8 cellular contexts compared by ENCODE assay signal in the genomic region with DNA sequence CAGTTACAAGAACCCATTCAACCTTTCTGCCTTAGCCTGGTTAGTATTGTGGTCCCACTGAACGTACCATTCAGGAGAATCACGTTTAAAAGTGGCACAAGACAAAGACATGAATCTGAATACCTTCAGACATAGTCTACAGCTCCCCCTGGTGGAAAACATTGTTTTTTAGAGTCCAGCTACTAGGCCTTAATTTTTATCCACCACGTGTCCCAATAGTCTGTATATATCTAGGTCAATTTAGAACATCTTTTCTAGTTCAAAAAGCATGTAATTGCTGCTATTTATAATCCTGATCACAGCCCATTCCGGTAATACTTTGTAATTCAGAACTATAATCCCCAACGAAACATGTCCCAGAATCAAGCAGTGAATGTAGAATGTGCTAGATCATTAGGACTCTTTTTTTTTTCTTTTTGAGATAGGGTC.
DNase-seq lines count a peak whose midpoint lies in the region; FAIRE-seq and TF ChIP-seq lines count a peak whose summit lies in the region.

No MANE protein-coding gene starts in this region.

- H3K27ac ChIP-seq in parathyroid adenoma: no peak overlapping the region

- H3K4me1 ChIP-seq in parathyroid adenoma: no peaks in the 10 kb centered on the region

- no peak overlapping the region for H2AFZ ChIP-seq in parathyroid adenoma

- H3K4me2 ChIP-seq in parathyroid adenoma (ENCODE audit: low read length): no peak overlapping the region

- DNase-seq in D721Med (ENCODE audit: insufficient read length, low spot score): no peak
- peak; percentile 52 for DNase-seq in HuH-7 (ENCODE audit: low spot score)
- DNase-seq in NOMO-1 treated with DMSO at 0.1 percent for 48 hours (lab: John Stamatoyannopoulos, UW; ENCODE audit: unreplicated experiment): peak; percentile 78
- DNase-seq in activated gamma-delta T cell treated with anti-CD3 and anti-CD28 coated beads, Interleukin-2, amount 50 U/mL, for 16 hours (ENCODE audit: low read depth): peak; percentile 25
- DNase-seq in foreskin melanocyte: peak; percentile 71
- DNase-seq in UCSD-AML1 (lab: John Stamatoyannopoulos, UW; ENCODE audit: unreplicated experiment): no peak
- DNase-seq in NK-92 (lab: John Stamatoyannopoulos, UW; ENCODE audit: unreplicated experiment): no peak

- no peaks in the 10 kb centered on the region for H3K9me3 ChIP-seq in parathyroid adenoma (ENCODE audit: control insufficient read depth, low read length)

- H3K4me3 ChIP-seq in parathyroid adenoma (ENCODE audit: low read depth, low read length): no peak overlapping the region

- H3K9ac ChIP-seq in parathyroid adenoma: no peak overlapping the region

- peak; percentile 86 for FAIRE-seq in D721Med (lab: Jason Lieb, UNC)

- no peaks in the 10 kb centered on the region for H3K36me3 ChIP-seq in parathyroid adenoma (ENCODE audit: control insufficient read depth, insufficient read depth, low read length)

- H3K27me3 ChIP-seq in parathyroid adenoma (ENCODE audit: control insufficient read depth, insufficient read depth, low read length): no peaks in the 10 kb centered on the region

- peak; percentile 48 for TF ChIP-seq CTCF in D721Med (IDR thresholded peaks at IDR 0.05; ENCODE audit: insufficient read depth, missing control alignments)
- TF ChIP-seq CTCF in parathyroid adenoma (IDR thresholded peaks at IDR 0.05): peak; percentile 74

- no peaks in the 10 kb centered on the region for H3K79me2 ChIP-seq in parathyroid adenoma

Comparison
In these comparisons a context has a peak if more than half of its experiments do, and no peak if none do; other contexts are left out.
1. DNase-seq: peak in HuH-7 (single experiment), NOMO-1 treated with DMSO at 0.1 percent for 48 hours (single experiment), activated gamma-delta T cell treated with anti-CD3 and anti-CD28 coated beads, Interleukin-2, amount 50 U/mL, for 16 hours (single experiment) and foreskin melanocyte (single experiment); none in D721Med (single experiment), UCSD-AML1 (single experiment) and NK-92 (single experiment).